ENCODE assay signal across 8 cellular contexts in the genomic region with DNA sequence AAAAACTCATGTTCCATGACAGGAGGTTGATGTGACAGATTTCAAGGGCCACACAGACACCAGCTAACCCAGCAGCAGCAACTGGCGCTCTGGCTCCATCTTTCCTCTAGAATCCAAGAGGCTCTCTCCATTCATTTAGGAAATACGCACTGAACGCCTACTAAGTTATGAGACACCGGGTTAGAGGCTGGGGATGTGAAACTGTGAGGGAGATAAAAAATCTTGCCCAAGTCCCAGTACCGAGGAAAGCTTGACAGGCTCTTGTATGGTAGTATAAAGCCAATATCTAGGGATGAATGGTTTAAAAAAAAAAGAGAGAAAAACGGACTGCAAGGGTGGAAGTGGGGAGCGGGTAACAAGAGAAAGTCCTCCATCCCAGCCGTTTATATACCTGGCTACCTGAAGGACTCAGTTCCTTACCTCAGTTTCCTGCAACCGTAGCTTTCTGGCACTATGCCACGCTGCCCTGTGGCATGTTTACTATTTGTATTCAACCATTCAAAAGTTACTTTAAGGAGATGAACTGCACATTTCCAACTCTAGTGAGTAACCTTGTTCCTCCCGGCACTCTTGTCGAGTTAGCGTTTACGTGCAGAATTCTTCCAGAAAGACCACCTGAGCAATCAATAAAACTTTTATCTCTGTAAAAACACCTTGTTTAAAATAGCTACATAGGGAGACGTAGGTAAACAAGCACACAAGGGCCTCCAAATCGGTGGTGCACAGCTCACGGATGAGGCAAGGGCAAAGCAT. TPM values are rescaled to one million over a fixed set of nuclear protein-coding genes. Genes with fewer than 3 reads are reported as not detected.
DNase-seq lines count a peak whose midpoint lies in the region; ATAC-seq, FAIRE-seq and TF ChIP-seq lines count a peak whose summit lies in the region.

No MANE protein-coding gene starts in this region.

- intact Hi-C loops in dorsolateral prefrontal cortex (cut with DNase I): loop anchor here (1.0 to 10.0 kb wide), 4 partner anchors 85 to 841 kb away; partner anchors contain the start of genes MTRES1 (in 2 of the 2), SEC63 (in 1 of the 2) and SOBP (in 1 of the 2)

- no peak for FAIRE-seq in urothelium cell line (lab: Jason Lieb, UNC)
- FAIRE-seq in HTR-8/SVneo (lab: Jason Lieb, UNC): no peak

- no peaks in the 10 kb centered on the region for H3K9me3 Mint-ChIP-seq in naive B cell

- DNase-seq in NCI-H69 (lab: John Stamatoyannopoulos, UW) (peak; percentile 63), dorsolateral prefrontal cortex (peak in 2 of 10 donors; percentile 40 to 41), naive B cell (no peak), urothelium cell line (ENCODE audit: low spot score) (no peak), HTR-8/SVneo (ENCODE audit: insufficient read length, low spot score) (no peak), kidney tubule cell (ENCODE audit: low spot score) (no peak)

- peak overlapping the region in 4 of 6 donors; percentile 32 to 98 (median 64) for H3K27ac Mint-ChIP-seq in naive B cell

- TF ChIP-seq CTCF in GM12875 (IDR thresholded peaks at IDR 0.05; ENCODE audit: borderline replicate concordance, insufficient read depth, low read depth, low read length) (no peak), dorsolateral prefrontal cortex (IDR thresholded peaks at IDR 0.05 in 54 of 56, conservative IDR thresholded peaks at IDR 0.05 in 2 of 56; ENCODE audit: low read depth in 1 of 56, partially characterized antibody in 56 of 56) (no peak)

- no peaks in the 10 kb centered on the region for H3K36me3 Mint-ChIP-seq in naive B cell

- no peaks in the 10 kb centered on the region for H3K27me3 ChIP-seq in dorsolateral prefrontal cortex

- peak overlapping the region; percentile 73 for H3K4me3 ChIP-seq in GM12875 (ENCODE audit: low read depth, low read length)
- peak overlapping the region; percentile 38 to 81 (median 68) for H3K4me3 ChIP-seq in dorsolateral prefrontal cortex

- H3K4me1 Mint-ChIP-seq in naive B cell: peaks cover 13 to 20% (median 13%) of the 10 kb centered on the region in 3 donors

- H3K4me3 Mint-ChIP-seq in naive B cell: peak overlapping the region; percentile 74 to 90 (median 86)

- H3K27me3 Mint-ChIP-seq in naive B cell: peaks cover 0 to 4% (median 0%) of the 10 kb centered on the region in 3 donors

- ATAC-seq in naive B cell (ENCODE audit: low read depth in 2 of 2) (no peak), HG02588 (IDR thresholded peaks at IDR 0.05; ENCODE audit: unreplicated experiment) (no peak)

- peak overlapping the region in 56 of 59 donors; percentile 27 to 91 (median 74) for H3K27ac ChIP-seq in dorsolateral prefrontal cortex

RNA-seq across cellular contexts. Expression of gene BEND3, which starts 1.7 kb away (rescaled TPM):
- total RNA-seq in dorsolateral prefrontal cortex: 1 to 10 TPM; 1.1 to 3.4 (median 1.8) TPM
- under 1 TPM in 5 of 6 donors, not detected in 1; 0.54 to 0.76 (median 0.63) TPM for polyA plus RNA-seq in naive B cell (ENCODE audit: low read depth in 6 of 6)
